Comparison of ENCODE assay signal across 28 cellular contexts in the genomic region with DNA sequence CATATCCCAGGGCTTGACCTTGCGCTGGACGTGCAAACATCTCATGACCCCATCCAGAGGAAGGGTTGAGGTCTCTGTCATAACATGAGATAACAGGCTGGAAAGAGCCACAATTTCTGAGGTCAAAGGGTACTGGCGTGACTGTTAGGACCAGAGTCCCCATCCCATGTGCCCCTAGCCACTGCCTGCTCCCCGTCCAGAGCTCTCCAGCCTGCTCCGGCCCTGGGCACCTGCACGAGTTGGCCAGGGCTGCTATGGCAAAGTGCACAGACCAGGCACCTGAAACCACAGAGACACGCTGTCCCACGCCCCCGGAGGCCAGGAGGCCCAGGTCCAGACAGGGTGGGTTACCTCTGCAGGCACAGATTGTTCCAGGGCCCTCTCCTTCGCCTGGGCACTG. TPM values are rescaled to one million over a fixed set of nuclear protein-coding genes. Genes with fewer than 3 reads are reported as not detected.
"Had no signal": no experiment of that assay in that cellular context is flagged by ENCODE, and none has a peak within 500 bp of the region (broad histone marks: within the 10 kb centered on the region; RNA-seq: fewer than 3 reads in every experiment).

No MANE protein-coding gene starts in this region.

- H3K4me1 Mint-ChIP-seq: activated CD4-positive, alpha-beta T cell treated with anti-CD3 and anti-CD28 coated beads, Interleukin-2, amount 10 ng/mL, durations not matched to agents 24 days and 14 days; immature natural killer cell had no signal

- H3K27me3 ChIP-seq: left lung, ovary, testis, transverse colon had no signal

- FAIRE-seq: urothelium cell line had no signal

- H3K27ac Mint-ChIP-seq: activated CD4-positive, alpha-beta memory T cell treated with anti-CD3 and anti-CD28 coated beads for 36 hours; activated CD4-positive, alpha-beta T cell treated with anti-CD3 and anti-CD28 coated beads, Interleukin-2, amount 10 ng/mL, durations not matched to agents 24 days and 14 days; activated T-cell treated with anti-CD3 and anti-CD28 coated beads, Interleukin-2, amount 50 U/mL, for 24 hours; dendritic cell treated with granulocyte-macrophage colony-stimulating factor and Interleukin-4, amounts not matched to agents 40 ng/mL and 50 ng/mL, for 4 days; endodermal cell; immature natural killer cell; nephron progenitor cell; T-helper 1 cell treated with Interleukin-12 subunit alpha and Interleukin-12 subunit beta and Interleukin-4 antibody, amounts not matched to agents 30 μg/mL and 1 μg/mL, for 36 hours had no signal

- H3K4me3 Mint-ChIP-seq: activated CD4-positive, alpha-beta memory T cell treated with anti-CD3 and anti-CD28 coated beads for 36 hours; activated CD4-positive, alpha-beta T cell treated with anti-CD3 and anti-CD28 coated beads, Interleukin-2, amount 10 ng/mL, durations not matched to agents 24 days and 14 days; activated T-cell treated with anti-CD3 and anti-CD28 coated beads, Interleukin-2, amount 50 U/mL, for 24 hours; dendritic cell treated with granulocyte-macrophage colony-stimulating factor and Interleukin-4, amounts not matched to agents 40 ng/mL and 50 ng/mL, for 4 days; endodermal cell; immature natural killer cell; nephron progenitor cell; T-helper 1 cell treated with Interleukin-12 subunit alpha and Interleukin-12 subunit beta and Interleukin-4 antibody, amounts not matched to agents 30 μg/mL and 1 μg/mL, for 36 hours had no signal

- H3K27ac ChIP-seq: left lung, ovary, prostate gland, testis, transverse colon had no signal

- H3K9me3 Mint-ChIP-seq: activated CD4-positive, alpha-beta memory T cell treated with anti-CD3 and anti-CD28 coated beads for 36 hours; activated CD4-positive, alpha-beta T cell treated with anti-CD3 and anti-CD28 coated beads, Interleukin-2, amount 10 ng/mL, durations not matched to agents 24 days and 14 days; activated T-cell treated with anti-CD3 and anti-CD28 coated beads, Interleukin-2, amount 50 U/mL, for 24 hours; dendritic cell treated with granulocyte-macrophage colony-stimulating factor and Interleukin-4, amounts not matched to agents 40 ng/mL and 50 ng/mL, for 4 days; endodermal cell; immature natural killer cell; nephron progenitor cell; T-helper 1 cell treated with Interleukin-12 subunit alpha and Interleukin-12 subunit beta and Interleukin-4 antibody, amounts not matched to agents 30 μg/mL and 1 μg/mL, for 36 hours had no signal

- H3K27me3 Mint-ChIP-seq: activated CD4-positive, alpha-beta T cell treated with anti-CD3 and anti-CD28 coated beads, Interleukin-2, amount 10 ng/mL, durations not matched to agents 24 days and 14 days; dendritic cell treated with granulocyte-macrophage colony-stimulating factor and Interleukin-4, amounts not matched to agents 40 ng/mL and 50 ng/mL, for 4 days had no signal

- DNase-seq: activated CD4-positive, alpha-beta memory T cell treated with anti-CD3 and anti-CD28 coated beads for 36 hours; activated CD4-positive, alpha-beta T cell treated with anti-CD3 and anti-CD28 coated beads, Interleukin-2, amount 10 ng/mL, durations not matched to agents 24 days and 14 days; activated CD4-positive, CD25-positive, alpha-beta regulatory T cell treated with anti-CD3 and anti-CD28 coated beads, Interleukin-2, amount 50 U/mL, for 72 hours; activated CD8-positive, alpha-beta memory T cell treated with anti-CD3 and anti-CD28 coated beads, Interleukin-2, amount 50 U/mL, for 4 hours; activated gamma-delta T cell treated with Interleukin-2 at 50 U/mL for 16 hours; activated naive CD4-positive, alpha-beta T cell treated with anti-CD3 and anti-CD28 coated beads, Interleukin-2, amount 50 U/mL, for 16 hours; activated T-cell treated with anti-CD3 and anti-CD28 coated beads, Interleukin-2, amount 50 U/mL, for 24 hours; amniotic stem cell; central memory CD4-positive, alpha-beta T cell; endodermal cell; foreskin fibroblast; hippocampal formation; immature natural killer cell; left lung; mucosa of descending colon; nephron progenitor cell; stimulated activated CD4-positive, alpha-beta T cell treated with anti-CD3 and anti-CD28 coated beads, Interleukin-2, amount 100 ng/mL, for 48 hours; stimulated activated naive CD8-positive, alpha-beta T cell treated with anti-CD3 and anti-CD28 coated beads, Interleukin-15, Interleukin-2, amounts not matched to agents 100 U/mL and 50 U/mL, for 24 hours; T1000; testis; transverse colon had no signal

- H3K4me1 ChIP-seq: left lung, prostate gland, testis had no signal

- H3K36me3 ChIP-seq: left lung, ovary, prostate gland, transverse colon had no signal

- ATAC-seq: esophagus mucosa; left lung; stimulated activated naive CD8-positive, alpha-beta T cell treated with anti-CD3 and anti-CD28 coated beads, Interleukin-15, Interleukin-2, amounts not matched to agents 100 U/mL and 50 U/mL, for 24 hours had no signal

- H3K9me3 ChIP-seq: left lung, mucosa of descending colon, ovary, prostate gland, testis, transverse colon had no signal

- H3K4me3 ChIP-seq: left lung, mucosa of descending colon, ovary, prostate gland, testis, transverse colon had no signal

- H3K36me3 Mint-ChIP-seq: activated CD4-positive, alpha-beta memory T cell treated with anti-CD3 and anti-CD28 coated beads for 36 hours; immature natural killer cell had no signal

RNA-seq across cellular contexts. Expression of a gene that starts 58.9 kb away (rescaled TPM):
- total RNA-seq: activated CD4-positive, alpha-beta memory T cell treated with anti-CD3 and anti-CD28 coated beads for 36 hours; activated CD4-positive, alpha-beta T cell treated with anti-CD3 and anti-CD28 coated beads, Interleukin-2, amount 10 ng/mL, durations not matched to agents 24 days and 14 days; activated CD8-positive, alpha-beta memory T cell treated with anti-CD3 and anti-CD28 coated beads for 36 hours had no signal
- polyA plus RNA-seq: immature natural killer cell had no signal
